In the genomic region with DNA sequence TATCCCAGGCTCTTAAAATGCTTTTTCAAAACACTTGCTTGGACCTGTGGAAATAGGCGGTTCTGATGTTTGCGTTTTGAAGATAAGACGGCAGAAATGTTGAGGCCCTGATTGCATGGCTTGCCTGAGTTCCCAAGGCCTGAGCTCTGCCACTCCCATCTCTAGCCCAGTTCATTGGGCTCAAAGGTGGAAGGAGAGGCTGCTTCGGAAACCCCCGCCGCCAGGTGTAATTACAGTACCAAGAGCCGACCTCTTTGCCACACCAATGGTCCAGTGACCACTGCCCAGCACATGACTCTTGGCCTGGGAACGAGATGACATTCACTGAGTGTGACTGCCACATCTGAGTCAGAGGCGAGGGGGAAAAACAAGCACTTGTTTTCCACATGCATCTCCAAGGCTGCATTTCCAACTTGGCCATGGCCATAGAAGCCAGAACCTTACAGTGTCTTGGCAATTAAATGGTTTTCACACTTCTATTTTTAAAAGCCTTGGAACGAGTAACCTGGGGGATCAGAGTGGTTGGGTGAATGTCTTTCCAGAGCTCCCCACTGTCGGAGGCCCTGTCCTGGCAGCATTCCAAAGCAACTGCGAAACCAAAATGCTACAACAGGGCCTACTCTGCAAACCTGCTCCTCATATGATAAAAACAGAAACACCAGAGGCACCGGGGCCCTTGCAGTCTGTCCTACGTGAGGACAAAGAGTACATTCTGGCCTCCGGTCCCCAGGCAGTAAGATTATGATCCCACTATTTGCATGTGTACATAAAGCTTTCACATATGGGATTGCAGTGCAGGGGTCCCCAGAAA, we compare ENCODE assay signal across 1 cellular context.
A peak's percentile ranks its signal among the peaks of the same experiment; 100 is the strongest.
TF ChIP-seq lines count a peak whose summit lies in the region.

No MANE protein-coding gene starts in this region.

TF ChIP-seq in K562, 482 proteins besides CTCF, POLR2A, EP300 and RAD21 (continued from another document and continues in another):
- no peak for TF ChIP-seq ATF1 (CRISPR knock-in tag; IDR thresholded peaks at IDR 0.05)
- TF ChIP-seq ATF1 (tag; IDR thresholded peaks at IDR 0.05) = 0 out of 2 replicates have a peak, but pooled peaks have one; percentile 4
- no peak for TF ChIP-seq ZBTB7A (IDR thresholded peaks at IDR 0.05; ENCODE audit: borderline replicate concordance, control insufficient read depth, low read depth, low read length)
- TF ChIP-seq TGIF2 (CRISPR knock-in tag; IDR thresholded peaks at IDR 0.05) = no peak
- TF ChIP-seq ADNP (tag; IDR thresholded peaks at IDR 0.05) = no peak
- TF ChIP-seq, protein P1, sequence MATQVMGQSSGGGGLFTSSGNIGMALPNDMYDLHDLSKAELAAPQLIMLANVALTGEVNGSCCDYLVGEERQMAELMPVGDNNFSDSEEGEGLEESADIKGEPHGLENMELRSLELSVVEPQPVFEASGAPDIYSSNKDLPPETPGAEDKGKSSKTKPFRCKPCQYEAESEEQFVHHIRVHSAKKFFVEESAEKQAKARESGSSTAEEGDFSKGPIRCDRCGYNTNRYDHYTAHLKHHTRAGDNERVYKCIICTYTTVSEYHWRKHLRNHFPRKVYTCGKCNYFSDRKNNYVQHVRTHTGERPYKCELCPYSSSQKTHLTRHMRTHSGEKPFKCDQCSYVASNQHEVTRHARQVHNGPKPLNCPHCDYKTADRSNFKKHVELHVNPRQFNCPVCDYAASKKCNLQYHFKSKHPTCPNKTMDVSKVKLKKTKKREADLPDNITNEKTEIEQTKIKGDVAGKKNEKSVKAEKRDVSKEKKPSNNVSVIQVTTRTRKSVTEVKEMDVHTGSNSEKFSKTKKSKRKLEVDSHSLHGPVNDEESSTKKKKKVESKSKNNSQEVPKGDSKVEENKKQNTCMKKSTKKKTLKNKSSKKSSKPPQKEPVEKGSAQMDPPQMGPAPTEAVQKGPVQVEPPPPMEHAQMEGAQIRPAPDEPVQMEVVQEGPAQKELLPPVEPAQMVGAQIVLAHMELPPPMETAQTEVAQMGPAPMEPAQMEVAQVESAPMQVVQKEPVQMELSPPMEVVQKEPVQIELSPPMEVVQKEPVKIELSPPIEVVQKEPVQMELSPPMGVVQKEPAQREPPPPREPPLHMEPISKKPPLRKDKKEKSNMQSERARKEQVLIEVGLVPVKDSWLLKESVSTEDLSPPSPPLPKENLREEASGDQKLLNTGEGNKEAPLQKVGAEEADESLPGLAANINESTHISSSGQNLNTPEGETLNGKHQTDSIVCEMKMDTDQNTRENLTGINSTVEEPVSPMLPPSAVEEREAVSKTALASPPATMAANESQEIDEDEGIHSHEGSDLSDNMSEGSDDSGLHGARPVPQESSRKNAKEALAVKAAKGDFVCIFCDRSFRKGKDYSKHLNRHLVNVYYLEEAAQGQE (CRISPR knock-in tag; IDR thresholded peaks at IDR 0.05; ENCODE audit: low read depth) = no peak
- TF ChIP-seq RBM34 (IDR thresholded peaks at IDR 0.05; ENCODE audit: borderline replicate concordance, insufficient read depth, low read length) = no peak
- no peak for TF ChIP-seq JUND (IDR thresholded peaks at IDR 0.05; ENCODE audit: borderline replicate concordance, low read depth, low read length)
- peak; percentile 53; the same call in 1 of the 3 replicates for TF ChIP-seq JUND (tag; IDR thresholded peaks at IDR 0.05; ENCODE audit: borderline replicate concordance, low read depth, low read length)
- no peak for TF ChIP-seq ARNT (IDR thresholded peaks at IDR 0.05)
- no peak for TF ChIP-seq NR4A1 (CRISPR knock-in tag; IDR thresholded peaks at IDR 0.05)
- TF ChIP-seq NR4A1 (tag; IDR thresholded peaks at IDR 0.05) = peak; percentile 69
- no peak for TF ChIP-seq ZNF212 (CRISPR knock-in tag; IDR thresholded peaks at IDR 0.05)
- peak; percentile 28; the same call in 1 of the 2 replicates for TF ChIP-seq FOSL1 (tag; conservative IDR thresholded peaks at IDR 0.05)
- TF ChIP-seq CEBPB (tag; IDR thresholded peaks at IDR 0.05) = no peak
- TF ChIP-seq, protein P2, sequence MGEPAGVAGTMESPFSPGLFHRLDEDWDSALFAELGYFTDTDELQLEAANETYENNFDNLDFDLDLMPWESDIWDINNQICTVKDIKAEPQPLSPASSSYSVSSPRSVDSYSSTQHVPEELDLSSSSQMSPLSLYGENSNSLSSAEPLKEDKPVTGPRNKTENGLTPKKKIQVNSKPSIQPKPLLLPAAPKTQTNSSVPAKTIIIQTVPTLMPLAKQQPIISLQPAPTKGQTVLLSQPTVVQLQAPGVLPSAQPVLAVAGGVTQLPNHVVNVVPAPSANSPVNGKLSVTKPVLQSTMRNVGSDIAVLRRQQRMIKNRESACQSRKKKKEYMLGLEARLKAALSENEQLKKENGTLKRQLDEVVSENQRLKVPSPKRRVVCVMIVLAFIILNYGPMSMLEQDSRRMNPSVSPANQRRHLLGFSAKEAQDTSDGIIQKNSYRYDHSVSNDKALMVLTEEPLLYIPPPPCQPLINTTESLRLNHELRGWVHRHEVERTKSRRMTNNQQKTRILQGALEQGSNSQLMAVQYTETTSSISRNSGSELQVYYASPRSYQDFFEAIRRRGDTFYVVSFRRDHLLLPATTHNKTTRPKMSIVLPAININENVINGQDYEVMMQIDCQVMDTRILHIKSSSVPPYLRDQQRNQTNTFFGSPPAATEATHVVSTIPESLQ (CRISPR knock-in tag; IDR thresholded peaks at IDR 0.05) = no peak
- TF ChIP-seq, protein P3, sequence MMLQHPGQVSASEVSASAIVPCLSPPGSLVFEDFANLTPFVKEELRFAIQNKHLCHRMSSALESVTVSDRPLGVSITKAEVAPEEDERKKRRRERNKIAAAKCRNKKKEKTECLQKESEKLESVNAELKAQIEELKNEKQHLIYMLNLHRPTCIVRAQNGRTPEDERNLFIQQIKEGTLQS (IDR thresholded peaks at IDR 0.05) = no peak
- TF ChIP-seq, protein P3 (CRISPR knock-in tag; conservative IDR thresholded peaks at IDR 0.05) = no peak
- TF ChIP-seq, protein P4, sequence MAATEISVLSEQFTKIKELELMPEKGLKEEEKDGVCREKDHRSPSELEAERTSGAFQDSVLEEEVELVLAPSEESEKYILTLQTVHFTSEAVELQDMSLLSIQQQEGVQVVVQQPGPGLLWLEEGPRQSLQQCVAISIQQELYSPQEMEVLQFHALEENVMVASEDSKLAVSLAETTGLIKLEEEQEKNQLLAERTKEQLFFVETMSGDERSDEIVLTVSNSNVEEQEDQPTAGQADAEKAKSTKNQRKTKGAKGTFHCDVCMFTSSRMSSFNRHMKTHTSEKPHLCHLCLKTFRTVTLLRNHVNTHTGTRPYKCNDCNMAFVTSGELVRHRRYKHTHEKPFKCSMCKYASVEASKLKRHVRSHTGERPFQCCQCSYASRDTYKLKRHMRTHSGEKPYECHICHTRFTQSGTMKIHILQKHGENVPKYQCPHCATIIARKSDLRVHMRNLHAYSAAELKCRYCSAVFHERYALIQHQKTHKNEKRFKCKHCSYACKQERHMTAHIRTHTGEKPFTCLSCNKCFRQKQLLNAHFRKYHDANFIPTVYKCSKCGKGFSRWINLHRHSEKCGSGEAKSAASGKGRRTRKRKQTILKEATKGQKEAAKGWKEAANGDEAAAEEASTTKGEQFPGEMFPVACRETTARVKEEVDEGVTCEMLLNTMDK (IDR thresholded peaks at IDR 0.05; ENCODE audit: borderline replicate concordance, insufficient read depth, low read depth, low read length, poor library complexity, severe bottlenecking) = no peak
- TF ChIP-seq, protein P5, sequence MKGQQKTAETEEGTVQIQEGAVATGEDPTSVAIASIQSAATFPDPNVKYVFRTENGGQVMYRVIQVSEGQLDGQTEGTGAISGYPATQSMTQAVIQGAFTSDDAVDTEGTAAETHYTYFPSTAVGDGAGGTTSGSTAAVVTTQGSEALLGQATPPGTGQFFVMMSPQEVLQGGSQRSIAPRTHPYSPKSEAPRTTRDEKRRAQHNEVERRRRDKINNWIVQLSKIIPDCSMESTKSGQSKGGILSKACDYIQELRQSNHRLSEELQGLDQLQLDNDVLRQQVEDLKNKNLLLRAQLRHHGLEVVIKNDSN (CRISPR knock-in tag; IDR thresholded peaks at IDR 0.05) = no peak
- no peak for TF ChIP-seq ZNF707 (CRISPR knock-in tag; conservative IDR thresholded peaks at IDR 0.05)
- TF ChIP-seq CBFA2T2 (conservative IDR thresholded peaks at IDR 0.05) = 0 out of 2 replicates have a peak, but pooled peaks have one; percentile 22
- no peak for TF ChIP-seq POLR2B (IDR thresholded peaks at IDR 0.05; ENCODE audit: low read depth, partially characterized antibody)
- TF ChIP-seq, protein P6, sequence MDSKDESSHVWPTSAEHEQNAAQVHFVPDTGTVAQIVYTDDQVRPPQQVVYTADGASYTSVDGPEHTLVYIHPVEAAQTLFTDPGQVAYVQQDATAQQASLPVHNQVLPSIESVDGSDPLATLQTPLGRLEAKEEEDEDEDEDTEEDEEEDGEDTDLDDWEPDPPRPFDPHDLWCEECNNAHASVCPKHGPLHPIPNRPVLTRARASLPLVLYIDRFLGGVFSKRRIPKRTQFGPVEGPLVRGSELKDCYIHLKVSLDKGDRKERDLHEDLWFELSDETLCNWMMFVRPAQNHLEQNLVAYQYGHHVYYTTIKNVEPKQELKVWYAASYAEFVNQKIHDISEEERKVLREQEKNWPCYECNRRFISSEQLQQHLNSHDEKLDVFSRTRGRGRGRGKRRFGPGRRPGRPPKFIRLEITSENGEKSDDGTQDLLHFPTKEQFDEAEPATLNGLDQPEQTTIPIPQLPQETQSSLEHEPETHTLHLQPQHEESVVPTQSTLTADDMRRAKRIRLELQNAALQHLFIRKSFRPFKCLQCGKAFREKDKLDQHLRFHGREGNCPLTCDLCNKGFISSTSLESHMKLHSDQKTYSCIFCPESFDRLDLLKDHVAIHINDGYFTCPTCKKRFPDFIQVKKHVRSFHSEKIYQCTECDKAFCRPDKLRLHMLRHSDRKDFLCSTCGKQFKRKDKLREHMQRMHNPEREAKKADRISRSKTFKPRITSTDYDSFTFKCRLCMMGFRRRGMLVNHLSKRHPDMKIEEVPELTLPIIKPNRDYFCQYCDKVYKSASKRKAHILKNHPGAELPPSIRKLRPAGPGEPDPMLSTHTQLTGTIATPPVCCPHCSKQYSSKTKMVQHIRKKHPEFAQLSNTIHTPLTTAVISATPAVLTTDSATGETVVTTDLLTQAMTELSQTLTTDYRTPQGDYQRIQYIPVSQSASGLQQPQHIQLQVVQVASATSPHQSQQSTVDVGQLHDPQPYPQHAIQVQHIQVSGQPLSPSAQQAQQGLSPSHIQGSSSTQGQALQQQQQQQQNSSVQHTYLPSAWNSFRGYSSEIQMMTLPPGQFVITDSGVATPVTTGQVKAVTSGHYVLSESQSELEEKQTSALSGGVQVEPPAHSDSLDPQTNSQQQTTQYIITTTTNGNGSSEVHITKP (IDR thresholded peaks at IDR 0.05; ENCODE audit: partially characterized antibody) = peak; percentile 79
- no peak; a peak in 1 of 4 replicates for TF ChIP-seq FOXA3 (CRISPR knock-in tag; conservative IDR thresholded peaks at IDR 0.05 in 1 of 2, IDR thresholded peaks at IDR 0.05 in 1 of 2)
- TF ChIP-seq BRF1 (IDR thresholded peaks at IDR 0.05; ENCODE audit: borderline replicate concordance, extremely low read depth, insufficient read length) = no peak
- TF ChIP-seq SMARCB1 (IDR thresholded peaks at IDR 0.05; ENCODE audit: insufficient read length, low read depth) = no peak
- TF ChIP-seq ILF3 (IDR thresholded peaks at IDR 0.05; ENCODE audit: borderline replicate concordance) = no peak
- TF ChIP-seq GATAD2B (IDR thresholded peaks at IDR 0.05; ENCODE audit: borderline replicate concordance) = no peak
- no peak for TF ChIP-seq U2AF1 (optimal IDR thresholded peaks at IDR 0.05; ENCODE audit: low read depth, low read length)
- TF ChIP-seq, protein P7, sequence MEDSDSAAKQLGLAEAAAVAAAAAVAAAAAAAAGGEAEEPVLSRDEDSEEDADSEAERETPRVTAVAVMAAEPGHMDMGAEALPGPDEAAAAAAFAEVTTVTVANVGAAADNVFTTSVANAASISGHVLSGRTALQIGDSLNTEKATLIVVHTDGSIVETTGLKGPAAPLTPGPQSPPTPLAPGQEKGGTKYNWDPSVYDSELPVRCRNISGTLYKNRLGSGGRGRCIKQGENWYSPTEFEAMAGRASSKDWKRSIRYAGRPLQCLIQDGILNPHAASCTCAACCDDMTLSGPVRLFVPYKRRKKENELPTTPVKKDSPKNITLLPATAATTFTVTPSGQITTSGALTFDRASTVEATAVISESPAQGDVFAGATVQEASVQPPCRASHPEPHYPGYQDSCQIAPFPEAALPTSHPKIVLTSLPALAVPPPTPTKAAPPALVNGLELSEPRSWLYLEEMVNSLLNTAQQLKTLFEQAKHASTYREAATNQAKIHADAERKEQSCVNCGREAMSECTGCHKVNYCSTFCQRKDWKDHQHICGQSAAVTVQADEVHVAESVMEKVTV (CRISPR knock-in tag; IDR thresholded peaks at IDR 0.05) = no peak
- TF ChIP-seq, protein P8, sequence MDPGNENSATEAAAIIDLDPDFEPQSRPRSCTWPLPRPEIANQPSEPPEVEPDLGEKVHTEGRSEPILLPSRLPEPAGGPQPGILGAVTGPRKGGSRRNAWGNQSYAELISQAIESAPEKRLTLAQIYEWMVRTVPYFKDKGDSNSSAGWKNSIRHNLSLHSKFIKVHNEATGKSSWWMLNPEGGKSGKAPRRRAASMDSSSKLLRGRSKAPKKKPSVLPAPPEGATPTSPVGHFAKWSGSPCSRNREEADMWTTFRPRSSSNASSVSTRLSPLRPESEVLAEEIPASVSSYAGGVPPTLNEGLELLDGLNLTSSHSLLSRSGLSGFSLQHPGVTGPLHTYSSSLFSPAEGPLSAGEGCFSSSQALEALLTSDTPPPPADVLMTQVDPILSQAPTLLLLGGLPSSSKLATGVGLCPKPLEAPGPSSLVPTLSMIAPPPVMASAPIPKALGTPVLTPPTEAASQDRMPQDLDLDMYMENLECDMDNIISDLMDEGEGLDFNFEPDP (CRISPR knock-in tag; IDR thresholded peaks at IDR 0.05) = no peak
- no peak for TF ChIP-seq LCOR (CRISPR knock-in tag; IDR thresholded peaks at IDR 0.05)
- TF ChIP-seq, protein P9, sequence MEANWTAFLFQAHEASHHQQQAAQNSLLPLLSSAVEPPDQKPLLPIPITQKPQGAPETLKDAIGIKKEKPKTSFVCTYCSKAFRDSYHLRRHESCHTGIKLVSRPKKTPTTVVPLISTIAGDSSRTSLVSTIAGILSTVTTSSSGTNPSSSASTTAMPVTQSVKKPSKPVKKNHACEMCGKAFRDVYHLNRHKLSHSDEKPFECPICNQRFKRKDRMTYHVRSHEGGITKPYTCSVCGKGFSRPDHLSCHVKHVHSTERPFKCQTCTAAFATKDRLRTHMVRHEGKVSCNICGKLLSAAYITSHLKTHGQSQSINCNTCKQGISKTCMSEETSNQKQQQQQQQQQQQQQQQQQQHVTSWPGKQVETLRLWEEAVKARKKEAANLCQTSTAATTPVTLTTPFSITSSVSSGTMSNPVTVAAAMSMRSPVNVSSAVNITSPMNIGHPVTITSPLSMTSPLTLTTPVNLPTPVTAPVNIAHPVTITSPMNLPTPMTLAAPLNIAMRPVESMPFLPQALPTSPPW (CRISPR knock-in tag; IDR thresholded peaks at IDR 0.05) = no peak
- no peak for TF ChIP-seq PML (IDR thresholded peaks at IDR 0.05; ENCODE audit: low read length)
- TF ChIP-seq SPI1 (IDR thresholded peaks at IDR 0.05; ENCODE audit: borderline replicate concordance, low read depth, low read length) = no peak
- TF ChIP-seq RBFOX2 (IDR thresholded peaks at IDR 0.05; ENCODE audit: low read depth, low read length) = no peak
- no peak for TF ChIP-seq MTF1 (CRISPR knock-in tag; IDR thresholded peaks at IDR 0.05; ENCODE audit: borderline replicate concordance)
- no peak for TF ChIP-seq KLF1 (tag; IDR thresholded peaks at IDR 0.05)
- no peak for TF ChIP-seq SIN3A (IDR thresholded peaks at IDR 0.05; ENCODE audit: borderline replicate concordance in 2 of 2, control insufficient read depth in 1 of 2, low read depth in 2 of 2, low read length in 2 of 2)
- TF ChIP-seq ZFP30 (CRISPR knock-in tag; IDR thresholded peaks at IDR 0.05; ENCODE audit: borderline replicate concordance) = no peak
- TF ChIP-seq DIDO1 (tag; IDR thresholded peaks at IDR 0.05; ENCODE audit: low read depth) = peak; percentile 15; the same call in 1 of the 2 replicates
- TF ChIP-seq NCOA1 (IDR thresholded peaks at IDR 0.05; ENCODE audit: low read depth) = 0 out of 2 replicates have a peak, but pooled peaks have one; percentile 5
